1 cellular context compared by ENCODE assay signal in genomic region chrX:46912098-46912672, GRCh38.
TF ChIP-seq lines count a peak whose summit lies in the region.

Gene JADE3, plus strand, starts transcription at chrX:46912421. Its CDS starts 72,474 bp downstream, at chrX:46984895.

TF ChIP-seq in K562, 482 proteins besides CTCF, POLR2A, EP300 and RAD21 (continued from another document and continues in another):
- TF ChIP-seq CTCFL (IDR thresholded peaks at IDR 0.05; ENCODE audit: borderline replicate concordance, insufficient read depth, low read depth, low read length, poor library complexity, severe bottlenecking) (peak; percentile 87), PTTG1 (tag; IDR thresholded peaks at IDR 0.05; ENCODE audit: low read depth) (no peak), NBN (IDR thresholded peaks at IDR 0.05; ENCODE audit: low read depth) (no peak), ZBTB43 (CRISPR knock-in tag; IDR thresholded peaks at IDR 0.05) (no peak), SREBF2 (CRISPR knock-in tag; IDR thresholded peaks at IDR 0.05) (no peak), THAP7 (CRISPR knock-in tag; IDR thresholded peaks at IDR 0.05) (no peak), FOXO4 (CRISPR knock-in tag; IDR thresholded peaks at IDR 0.05) (no peak), ELF4 (CRISPR knock-in tag; IDR thresholded peaks at IDR 0.05) (no peak), CHD2 (IDR thresholded peaks at IDR 0.05; ENCODE audit: low read depth, low read length) (no peak), ZBTB2 (IDR thresholded peaks at IDR 0.05) (no peak), RFX1 (IDR thresholded peaks at IDR 0.05) (no peak), IRF2 (CRISPR knock-in tag; IDR thresholded peaks at IDR 0.05) (no peak), MTF1 (CRISPR knock-in tag; IDR thresholded peaks at IDR 0.05; ENCODE audit: borderline replicate concordance) (no peak), EZH2 (IDR thresholded peaks at IDR 0.05; ENCODE audit: borderline replicate concordance, low read depth, low read length) (no peak), ZNF280A (IDR thresholded peaks at IDR 0.05; ENCODE audit: low read depth, partially characterized antibody) (no peak), MYNN (IDR thresholded peaks at IDR 0.05) (no peak), MYNN (CRISPR knock-in tag; IDR thresholded peaks at IDR 0.05) (no peak), TCF7L2 (IDR thresholded peaks at IDR 0.05; ENCODE audit: low read depth, low read length) (no peak), MEF2D (tag; conservative IDR thresholded peaks at IDR 0.05; ENCODE audit: low read depth) (no peak), NCOA6 (IDR thresholded peaks at IDR 0.05) (no peak), ZC3H11A (IDR thresholded peaks at IDR 0.05; ENCODE audit: low read depth, low read length) (no peak), BRF1 (IDR thresholded peaks at IDR 0.05; ENCODE audit: borderline replicate concordance, extremely low read depth, insufficient read length) (no peak), CXXC5 (CRISPR knock-in tag; IDR thresholded peaks at IDR 0.05) (peak; percentile 67), ZNF217 (CRISPR knock-in tag; IDR thresholded peaks at IDR 0.05) (no peak), GTF2F1 (IDR thresholded peaks at IDR 0.05; ENCODE audit: low read depth, low read length) (no peak), CREB3 (tag; conservative IDR thresholded peaks at IDR 0.05; ENCODE audit: low read depth) (no peak), ZNF197 (CRISPR knock-in tag; IDR thresholded peaks at IDR 0.05; ENCODE audit: low read depth) (no peak), CREB5 (CRISPR knock-in tag; IDR thresholded peaks at IDR 0.05) (no peak), ILF3 (IDR thresholded peaks at IDR 0.05; ENCODE audit: borderline replicate concordance) (no peak), STAT5A (IDR thresholded peaks at IDR 0.05; ENCODE audit: borderline replicate concordance, low read length) (no peak), STAT5B (CRISPR knock-in tag; IDR thresholded peaks at IDR 0.05) (no peak), MCM2 (IDR thresholded peaks at IDR 0.05; ENCODE audit: low read depth) (no peak), SAFB2 (IDR thresholded peaks at IDR 0.05; ENCODE audit: borderline replicate concordance, low read depth, low read length, severe bottlenecking) (no peak), PHB (CRISPR knock-in tag; IDR thresholded peaks at IDR 0.05) (no peak), POLR2AphosphoS5 (IDR thresholded peaks at IDR 0.05; ENCODE audit: control insufficient read depth, insufficient read depth, low read depth, low read length) (no peak), NELFE (IDR thresholded peaks at IDR 0.05; ENCODE audit: insufficient read depth, insufficient read length) (no peak), KAT2B (IDR thresholded peaks at IDR 0.05; ENCODE audit: low read depth, low read length) (no peak), POLR2G (IDR thresholded peaks at IDR 0.05; ENCODE audit: low read depth, low read length) (peak; percentile 57), MEF2A (IDR thresholded peaks at IDR 0.05; ENCODE audit: control insufficient read depth, low read depth, low read length) (no peak), SP2 (IDR thresholded peaks at IDR 0.05; ENCODE audit: extremely low read depth, low read depth, low read length, poor library complexity, severe bottlenecking) (peak; percentile 58), ZNF318 (IDR thresholded peaks at IDR 0.05; ENCODE audit: borderline replicate concordance in 1 of 2, low read depth in 1 of 2) (no peak), ZNF212 (CRISPR knock-in tag; IDR thresholded peaks at IDR 0.05) (no peak), JUNB (CRISPR knock-in tag; conservative IDR thresholded peaks at IDR 0.05) (no peak)
